9 cellular contexts compared by ENCODE assay signal in genomic region chr17:52357855-52358254, GRCh38.
"Had no signal": no experiment of that assay in that cellular context is flagged by ENCODE, and none has a peak within 500 bp of the region (broad histone marks: within the 10 kb centered on the region; RNA-seq: fewer than 3 reads in every experiment).

No MANE protein-coding gene starts in this region.

- H3K4me1 ChIP-seq: HAP-1 had no signal

- H2AFZ ChIP-seq: GM23338 had no signal

- ATAC-seq: GM23338, HCT116 had no signal

- H3K9ac ChIP-seq: KMS-11 had no signal

- H3K4me2 ChIP-seq: GM23338, KMS-11 had no signal

- H3K36me3 ChIP-seq: HAP-1 had no signal

- DNase-seq: H7, HFFc6, Karpas-422, KBM-7 had no signal

- H3K27ac ChIP-seq: KMS-11 had no signal

- H3K9me3 ChIP-seq: HAP-1 had no signal

- H3K4me3 ChIP-seq: GM23338, HAP-1 had no signal

- FAIRE-seq: HTR-8/SVneo had no signal
